11 cellular contexts compared by ENCODE assay signal in genomic region chr3:160676547-160677303, GRCh38. TPM values are rescaled to one million over a fixed set of nuclear protein-coding genes. Genes with fewer than 3 reads are reported as not detected.
DNase-seq lines count a peak whose midpoint lies in the region; TF ChIP-seq lines count a peak whose summit lies in the region.
"Had no signal": no experiment of that assay in that cellular context is flagged by ENCODE, and none has a peak within 500 bp of the region (broad histone marks: within the 10 kb centered on the region; RNA-seq: fewer than 3 reads in every experiment).

ARL14 (plus strand) TSS chr3:160677160; CDS start chr3:160677347, 187 bp downstream.

- H4K5ac ChIP-seq in H9 (ENCODE audit: insufficient read length, low read depth, low read length): no peak within 1 kb of the TSS

- H3K79me2 ChIP-seq in H9 (ENCODE audit: insufficient read depth, low read length): no peaks in the 10 kb centered on the region

- H2BK20ac ChIP-seq in H9 (ENCODE audit: low read depth, low read length, poor library complexity, severe bottlenecking): no peak within 1 kb of the TSS

- TF ChIP-seq POLR2A in spleen (IDR thresholded peaks at IDR 0.05): no peak

- H3K27ac ChIP-seq in H9 (ENCODE audit: insufficient read length, low read depth, low read length): no peak within 1 kb of the TSS
- H3K27ac ChIP-seq in RWPE1: no peak within 1 kb of the TSS
- H3K27ac ChIP-seq in spleen: peak within 1 kb of the TSS in 7 of 8 donors; percentile 10 to 61 (median 33)
- H3K27ac ChIP-seq: prostate gland had no signal

- H3K4me1 ChIP-seq in H9 (ENCODE audit: insufficient read depth, low read length) (peaks cover 8% of the 10 kb centered on the region; the same call in 1 of the 2 replicates), spleen (peaks cover 0 to 6% (median 0%) of the 10 kb centered on the region in 6 donors)
- H3K4me1 ChIP-seq: prostate gland had no signal

- H3K27ac Mint-ChIP-seq in H9: peak within 1 kb of the TSS; percentile 17 to 90 (median 18); a peak in 4 of 7 replicates

- DNase-seq in H9 (no peak), RWPE1 (ENCODE audit: low spot score) (peak; percentile 94), iPS-NIHi11 (ENCODE audit: low spot score) (peak; percentile 30), spleen (no peak), T-helper 2 cell (no peak), NCI-H2029 treated with DMSO at 0.1 percent for 48 hours (lab: John Stamatoyannopoulos, UW) (no peak)
- DNase-seq in activated CD8-positive, alpha-beta memory T cell treated with anti-CD3 and anti-CD28 coated beads, Interleukin-2, amount 50 U/mL, for 48 hours: no peak
- DNase-seq in activated effector memory CD4-positive, alpha-beta T cell treated with anti-CD3 and anti-CD28 coated beads, Interleukin-2, amount 50 U/mL, for 16 hours: no peak
- DNase-seq: glutamatergic neuron, NCI-H1092 treated with DMSO at 0.1 percent for 48 hours had no signal

- intact Hi-C loops in spleen (cut with DNase I; ENCODE audit: low total_unique reads): no loop called here

- no peak within 1 kb of the TSS for H3K14ac ChIP-seq in H9 (ENCODE audit: insufficient read depth, low read length)

- no peak within 1 kb of the TSS for H2BK12ac ChIP-seq in H9 (ENCODE audit: insufficient read length, low read depth, low read length)

- no peak within 1 kb of the TSS for H3K9ac ChIP-seq in H9 (ENCODE audit: extremely low read depth, insufficient read length, low read length)

- no peak within 1 kb of the TSS for H3T11ph ChIP-seq in H9 (ENCODE audit: low read length)

- TF ChIP-seq CTCF in H9 (conservative IDR thresholded peaks at IDR 0.05) (no peak), RWPE1 (conservative IDR thresholded peaks at IDR 0.05; ENCODE audit: low read depth) (no peak), spleen (IDR thresholded peaks at IDR 0.05 in 8 of 11, conservative IDR thresholded peaks at IDR 0.05 in 3 of 11) (no peak)

- H3K4me3 ChIP-seq in spleen: no peak within 1 kb of the TSS
- H3K4me3 ChIP-seq: prostate gland had no signal

- no peak within 1 kb of the TSS for H3K4me2 ChIP-seq in H9 (ENCODE audit: insufficient read depth, insufficient read length, low read length)

- no peak within 1 kb of the TSS for H4K91ac ChIP-seq in H9 (ENCODE audit: insufficient read length, low read depth, low read length)

- H3K27me3 ChIP-seq in H9 (ENCODE audit: insufficient read depth, low read length): no peaks in the 10 kb centered on the region
- H3K27me3 ChIP-seq in spleen (replicated peaks in 1 of 7): no peaks in the 10 kb centered on the region

- H2BK15ac ChIP-seq in H9 (ENCODE audit: low read depth, low read length): no peak within 1 kb of the TSS

- H2BK120ac ChIP-seq in H9 (ENCODE audit: low read depth, low read length, poor library complexity, severe bottlenecking): peak within 1 kb of the TSS; percentile 23

- peaks cover 13 to 16% of the 10 kb centered on the region in 2 experiments for H3K4me1 Mint-ChIP-seq in H9

- no peaks in the 10 kb centered on the region for H3K36me3 Mint-ChIP-seq in H9 (ENCODE audit: insufficient read depth in 1 of 3, low read depth in 3 of 3)

- H3K18ac ChIP-seq in H9 (ENCODE audit: insufficient read length, low read depth, low read length): no peak within 1 kb of the TSS

- no peak within 1 kb of the TSS for H2AK5ac ChIP-seq in H9 (ENCODE audit: insufficient read length, low read length)

- CTCF ChIA-PET in RWPE1 (lab: Yijun Ruan, JAX): interaction anchor here (0.6 kb wide), 1 partner anchor 1330 kb away, joined by 4 read pairs; no protein-coding TSS in a partner anchor

- no peak within 1 kb of the TSS for H3K56ac ChIP-seq in H9 (ENCODE audit: insufficient read length, low read depth, low read length)

- no peaks in the 10 kb centered on the region for H3K9me3 Mint-ChIP-seq in H9

- no peak within 1 kb of the TSS for H3K4me3 Mint-ChIP-seq in H9

- H3K9me3 ChIP-seq in H9 (ENCODE audit: control insufficient read depth, low read depth, low read length): no peaks in the 10 kb centered on the region
- H3K9me3 ChIP-seq in spleen: no peaks in the 10 kb centered on the region
- H3K9me3 ChIP-seq: prostate gland had no signal

- POLR2A ChIA-PET in RWPE1 (lab: Yijun Ruan, JAX; ENCODE audit: low non-redundant PET): no interaction called here

- no peaks in the 10 kb centered on the region for H3K36me3 ChIP-seq in spleen
- H3K36me3 ChIP-seq: prostate gland had no signal

- H2AFZ ChIP-seq in H9 (ENCODE audit: low read length): no peak within 1 kb of the TSS

- no peaks in the 10 kb centered on the region for H3K23me2 ChIP-seq in H9 (ENCODE audit: insufficient read length, low read depth, low read length, poor library complexity, severe bottlenecking)

- H2BK5ac ChIP-seq in H9 (ENCODE audit: insufficient read length, low read length): no peak within 1 kb of the TSS

- no CpG with 5 or more reads among the region's 4 CpGs for WGBS in H9 (ENCODE audit: extremely low coverage, insufficient read length, low lambda C conversion rate)
- WGBS in spleen, 5 donors: 82 to 95% (median 90%) methylated on average over 4 of the region's 4 CpGs

- H4K8ac ChIP-seq in H9 (replicated peaks; ENCODE audit: insufficient read length, low read depth, low read length): no peak within 1 kb of the TSS

- no peaks in the 10 kb centered on the region for H3K79me1 ChIP-seq in H9 (ENCODE audit: insufficient read depth, low read depth, low read length, poor library complexity, severe bottlenecking)

- no peaks in the 10 kb centered on the region for H3K27me3 Mint-ChIP-seq in H9 (ENCODE audit: low read depth)

- H3K23ac ChIP-seq in H9 (ENCODE audit: insufficient read length, low read depth, low read length): no peak within 1 kb of the TSS

- H4K20me1 ChIP-seq in H9 (ENCODE audit: control insufficient read depth, insufficient read depth, insufficient read length): no peaks in the 10 kb centered on the region

- no peak within 1 kb of the TSS for H3K4ac ChIP-seq in H9 (ENCODE audit: low read depth, low read length)

RNA-seq across cellular contexts. Expression of gene ARL14, which starts in this region (rescaled TPM):
- total RNA-seq in H9 (2021) (not detected in 2 replicates), spleen (under 1 TPM in 1 of 7 donors, not detected in 6; 0.39 TPM)
- under 1 TPM in 2 of 3 donors, not detected in 1; 0.11 to 0.26 TPM for polyA plus RNA-seq in spleen
- total RNA-seq: prostate gland had no signal

Comparison
In these comparisons a context has a peak if more than half of its experiments do, and no peak if none do; other contexts are left out.
1. DNase-seq: peak in RWPE1 (single experiment) and iPS-NIHi11 (single experiment); none in H9 (single experiment), spleen (single experiment), T-helper 2 cell (0 of 5), activated CD8-positive, alpha-beta memory T cell treated with anti-CD3 and anti-CD28 coated beads, Interleukin-2, amount 50 U/mL, for 48 hours (single experiment), activated effector memory CD4-positive, alpha-beta T cell treated with anti-CD3 and anti-CD28 coated beads, Interleukin-2, amount 50 U/mL, for 16 hours (single experiment) and NCI-H2029 treated with DMSO at 0.1 percent for 48 hours (single experiment).
2. H3K27ac ChIP-seq: peak in spleen (7 of 8); none in H9 (single experiment) and RWPE1 (single experiment).